Comparison of ENCODE assay signal across 18 cellular contexts in genomic region chr1:3779265-3779911, GRCh38. TPM values are rescaled to one million over a fixed set of nuclear protein-coding genes. Genes with fewer than 3 reads are reported as not detected.
"Had no signal": no experiment of that assay in that cellular context is flagged by ENCODE, and none has a peak within 500 bp of the region (broad histone marks: within the 10 kb centered on the region; RNA-seq: fewer than 3 reads in every experiment).

No MANE protein-coding gene starts in this region.

- H3K27ac ChIP-seq: breast epithelium, gastroesophageal sphincter, left lung, transverse colon had no signal

- H3K9me3 Mint-ChIP-seq: activated naive CD8-positive, alpha-beta T cell treated with anti-CD3 and anti-CD28 coated beads, Interleukin-2, amount 10 ng/mL, durations not matched to agents 7 days and 5 days; natural killer cell; T-helper 2 cell treated with Interferon-gamma antibody and Interleukin-4, amounts not matched to agents 5 μg/mL and 100 μg/mL, for 36 hours had no signal

- H3K9me3 ChIP-seq: breast epithelium, gastroesophageal sphincter, left lung, transverse colon had no signal

- H3K27me3 ChIP-seq: breast epithelium, gastroesophageal sphincter, left lung, transverse colon had no signal

- H3K4me1 Mint-ChIP-seq: natural killer cell had no signal

- H3K27me3 Mint-ChIP-seq: activated naive CD8-positive, alpha-beta T cell treated with anti-CD3 and anti-CD28 coated beads, Interleukin-2, amount 10 ng/mL, durations not matched to agents 7 days and 5 days had no signal

- ATAC-seq: activated CD4-positive, CD25-positive, alpha-beta regulatory T cell treated with anti-CD3 and anti-CD28 coated beads, Interleukin-2, amount 50 U/mL, for 24 hours; gastroesophageal sphincter; left lung; natural killer cell had no signal

- H3K4me3 ChIP-seq: breast epithelium, gastroesophageal sphincter, left lung, transverse colon had no signal

- H3K27ac Mint-ChIP-seq: activated naive CD8-positive, alpha-beta T cell treated with anti-CD3 and anti-CD28 coated beads, Interleukin-2, amount 10 ng/mL, durations not matched to agents 7 days and 5 days; natural killer cell; T-helper 2 cell treated with Interferon-gamma antibody and Interleukin-4, amounts not matched to agents 5 μg/mL and 100 μg/mL, for 36 hours had no signal

- H3K4me3 Mint-ChIP-seq: activated naive CD8-positive, alpha-beta T cell treated with anti-CD3 and anti-CD28 coated beads, Interleukin-2, amount 10 ng/mL, durations not matched to agents 7 days and 5 days; natural killer cell; T-helper 2 cell treated with Interferon-gamma antibody and Interleukin-4, amounts not matched to agents 5 μg/mL and 100 μg/mL, for 36 hours had no signal

- DNase-seq: activated CD4-positive, alpha-beta T cell treated with anti-CD3 and anti-CD28 coated beads, Interleukin-2, amount 50 U/mL, for 1 hour; activated CD8-positive, alpha-beta memory T cell treated with anti-CD3 and anti-CD28 coated beads for 24 hours; activated naive CD8-positive, alpha-beta T cell treated with anti-CD3 and anti-CD28 coated beads, Interleukin-2, amount 10 ng/mL, durations not matched to agents 7 days and 5 days; dermis blood vessel endothelial cell; islet precursor cell; mesenchymal stem cell; natural killer cell; retina; stimulated activated CD4-positive, alpha-beta T cell treated with anti-CD3 and anti-CD28 coated beads, Interleukin-4, amount 100 ng/mL, for 24 hours; stimulated activated naive CD4-positive, alpha-beta T cell treated with Interleukin-2 at 50 U/mL for 16 hours; transverse colon had no signal

RNA-seq across cellular contexts. Expression of gene SMIM1, which starts 6.8 kb away (rescaled TPM):
- total RNA-seq: transverse colon had no signal

RNA-seq across cellular contexts. Expression of gene CCDC27, which starts 27.1 kb away (rescaled TPM):
- total RNA-seq: activated naive CD8-positive, alpha-beta T cell treated with anti-CD3 and anti-CD28 coated beads, Interleukin-2, amount 10 ng/mL, durations not matched to agents 7 days and 5 days; breast epithelium; cerebellum; dermis blood vessel endothelial cell; gastroesophageal sphincter; left lung; mucosa of gallbladder; natural killer cell; transverse colon had no signal
